In the genomic region with DNA sequence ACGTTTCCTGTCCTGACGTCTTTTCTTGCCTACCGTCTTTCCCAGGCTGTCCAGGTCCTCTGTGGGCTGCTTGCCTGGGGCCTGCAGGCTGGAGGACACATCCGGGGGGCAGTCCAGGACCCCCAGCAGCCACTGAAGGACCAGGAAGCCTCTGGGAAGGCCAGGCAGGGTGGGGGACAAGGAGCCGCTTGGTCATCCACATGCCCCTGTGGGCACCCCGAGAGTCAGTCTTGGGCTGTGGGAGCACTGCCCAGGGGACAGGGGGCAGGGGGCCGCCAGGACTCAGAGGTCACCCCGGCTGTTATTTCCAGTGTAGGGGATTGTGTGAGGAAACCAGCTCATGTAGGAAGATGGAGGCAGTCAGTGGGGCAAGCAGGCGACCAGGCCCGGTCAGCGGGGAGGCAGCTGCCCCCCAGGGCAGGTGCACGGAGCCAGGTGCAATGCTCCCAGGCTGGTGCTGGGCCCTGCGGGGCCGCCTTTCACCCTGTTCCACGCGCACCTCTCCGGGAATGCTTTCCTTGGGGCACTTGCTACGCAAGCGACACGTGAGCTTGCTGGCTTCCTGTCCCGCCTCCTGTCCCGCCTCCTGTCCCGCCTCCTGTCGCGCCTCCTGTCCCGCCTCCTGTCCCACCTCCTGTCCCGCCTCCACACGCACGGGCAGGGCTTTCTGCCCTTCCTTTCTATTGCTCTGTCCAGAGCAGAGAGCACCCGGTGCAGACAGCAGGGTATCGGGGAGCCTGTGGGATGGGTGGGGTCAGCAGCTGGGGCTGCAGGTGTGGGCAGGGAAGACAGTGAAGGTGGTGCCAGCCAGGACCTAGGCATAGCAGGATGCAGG, we compare ENCODE assay signal across 8 cellular contexts. TPM values are rescaled to one million over a fixed set of nuclear protein-coding genes. Genes with fewer than 3 reads are reported as not detected.
DNase-seq lines count a peak whose midpoint lies in the region; ATAC-seq and TF ChIP-seq lines count a peak whose summit lies in the region.

No MANE protein-coding gene starts in this region.

- peak overlapping the region; percentile 58; the same call in 1 of the 2 replicates for H2AFZ ChIP-seq in PC-3 (ENCODE audit: low read length)

- H3K9me3 Mint-ChIP-seq in activated T-cell treated with anti-CD3 and anti-CD28 coated beads, Interleukin-2, amount 50 U/mL, for 24 hours = peaks cover 8% of the 10 kb centered on the region

- no peaks in the 10 kb centered on the region for H3K9me2 ChIP-seq in PC-3 (replicated peaks; ENCODE audit: low read length)

- H3K4me1 ChIP-seq in HUES48 (ENCODE audit: control insufficient read depth, insufficient read depth, low read length) (peaks cover 10% of the 10 kb centered on the region), PC-3 (ENCODE audit: insufficient read depth, low read length) (peaks cover 13% of the 10 kb centered on the region), mucosa of rectum (ENCODE audit: control insufficient read depth in 2 of 2, insufficient read depth in 2 of 2, low read length in 2 of 2) (peaks cover 15 to 19% of the 10 kb centered on the region in 2 donors)

- POLR2A ChIA-PET in PC-3 (lab: Charles Lee; ENCODE audit: unreplicated experiment) = interaction anchor here (0.6 to 0.7 kb wide), 2 partner anchors 47 to 218 kb away, joined by 5 read pairs; a partner anchor contains a TSS

- ATAC-seq in GM19372 (IDR thresholded peaks at IDR 0.05; ENCODE audit: low read depth, unreplicated experiment) (peak; percentile 92), PC-3 (peak; percentile 78)

- H3K27me3 ChIP-seq in HUES48 (ENCODE audit: control insufficient read depth, insufficient read depth, low read length) (no peaks in the 10 kb centered on the region), PC-3 (ENCODE audit: low read length) (no peaks in the 10 kb centered on the region), mucosa of rectum (ENCODE audit: control insufficient read depth in 2 of 2, insufficient read depth in 2 of 2, low read length in 2 of 2) (no peaks in the 10 kb centered on the region)

- peaks cover 27% of the 10 kb centered on the region for H3K4me1 Mint-ChIP-seq in activated T-cell treated with anti-CD3 and anti-CD28 coated beads, Interleukin-2, amount 50 U/mL, for 24 hours (ENCODE audit: low read depth)

- no peaks in the 10 kb centered on the region for H3K27me3 Mint-ChIP-seq in activated T-cell treated with anti-CD3 and anti-CD28 coated beads, Interleukin-2, amount 50 U/mL, for 24 hours

- DNase-seq in AG20443 (ENCODE audit: low spot score) = peak; percentile 95
- peak; percentile 83 for DNase-seq in PC-3
- peak; percentile 92 for DNase-seq in activated T-cell treated with anti-CD3 and anti-CD28 coated beads, Interleukin-2, amount 50 U/mL, for 24 hours
- peak; percentile 89 for DNase-seq in erythroblast (lab: John Stamatoyannopoulos, UW)
- DNase-seq in stimulated activated CD8-positive, alpha-beta memory T cell treated with anti-CD3 and anti-CD28 coated beads, Interleukin-4, amount 100 ng/mL, for 1 hour (ENCODE audit: low read depth in 2 of 2, low spot score in 1 of 2) = peak; percentile 70 to 71

- H3K36me3 ChIP-seq in HUES48 (ENCODE audit: control insufficient read depth, insufficient read depth, low read length) (no peaks in the 10 kb centered on the region), PC-3 (ENCODE audit: low read depth, low read length) (no peaks in the 10 kb centered on the region), mucosa of rectum (ENCODE audit: control insufficient read depth in 2 of 2, insufficient read depth in 2 of 2, low read length in 2 of 2) (no peaks in the 10 kb centered on the region)

- H3F3A ChIP-seq in PC-3 (ENCODE audit: low read length, unreplicated experiment) = no peaks in the 10 kb centered on the region

- H4K20me1 ChIP-seq in PC-3 (ENCODE audit: low read length) = no peaks in the 10 kb centered on the region

- no peak overlapping the region; the same call in 1 of the 2 replicates for H3K9ac ChIP-seq in HUES48 (ENCODE audit: low read depth, low read length)
- peak overlapping the region; percentile 75 for H3K9ac ChIP-seq in PC-3 (ENCODE audit: low read length)
- peak overlapping the region; percentile 72 to 88 for H3K9ac ChIP-seq in mucosa of rectum (ENCODE audit: low read depth in 1 of 2, low read length in 2 of 2)

- no peak for TF ChIP-seq CTCF in PC-3 (conservative IDR thresholded peaks at IDR 0.05; ENCODE audit: low read depth, low read length)

- peak overlapping the region; percentile 75 for H3K4me3 Mint-ChIP-seq in activated T-cell treated with anti-CD3 and anti-CD28 coated beads, Interleukin-2, amount 50 U/mL, for 24 hours

- CTCF ChIA-PET in PC-3 (lab: Charles Lee) = no interaction called here

- peak overlapping the region; percentile 82 for H3K4me2 ChIP-seq in PC-3 (ENCODE audit: low read length)

- H3K79me2 ChIP-seq in PC-3 (ENCODE audit: low read length) = no peaks in the 10 kb centered on the region

- peak overlapping the region; percentile 56 for H3K4me3 ChIP-seq in HUES48 (ENCODE audit: low read depth, low read length)
- peak overlapping the region; percentile 58 for H3K4me3 ChIP-seq in PC-3 (ENCODE audit: low read length)
- H3K4me3 ChIP-seq in mucosa of rectum (ENCODE audit: low read length in 2 of 2) = peak overlapping the region; percentile 79 to 81

- H3K27ac Mint-ChIP-seq in activated T-cell treated with anti-CD3 and anti-CD28 coated beads, Interleukin-2, amount 50 U/mL, for 24 hours = peak overlapping the region; percentile 93

- peaks cover 5% of the 10 kb centered on the region for H3K36me3 Mint-ChIP-seq in activated T-cell treated with anti-CD3 and anti-CD28 coated beads, Interleukin-2, amount 50 U/mL, for 24 hours (ENCODE audit: low read depth)

- intact Hi-C loops in PC-3 (cut with micrococcal nuclease) = loop anchor here (5.0 kb wide), 2 partner anchors 60 to 125 kb away; a partner anchor contains a TSS

- TSS peak; percentile 94 for BruUV-seq in PC-3 (replicated peaks; lab: Mats Ljungman, UMichigan)

- peak; percentile 62 for TF ChIP-seq POLR2A in erythroblast (IDR thresholded peaks at IDR 0.05; ENCODE audit: low read length)

- H3K9me3 ChIP-seq in HUES48 (ENCODE audit: control insufficient read depth, insufficient read depth, low read length) = no peaks in the 10 kb centered on the region; the same call in 1 of the 2 replicates
- H3K9me3 ChIP-seq in PC-3 (ENCODE audit: low read length) = no peaks in the 10 kb centered on the region
- H3K9me3 ChIP-seq in mucosa of rectum (ENCODE audit: control insufficient read depth in 2 of 2, low read length in 2 of 2) = no peaks in the 10 kb centered on the region

- H3K27ac ChIP-seq in HUES48 (ENCODE audit: low read depth, low read length) = peak overlapping the region; percentile 51
- H3K27ac ChIP-seq in PC-3 (ENCODE audit: low read length) = peak overlapping the region; percentile 44
- H3K27ac ChIP-seq in mucosa of rectum (ENCODE audit: low read depth in 2 of 2, low read length in 2 of 2) = peak overlapping the region; percentile 81 to 84

RNA-seq across cellular contexts. Expression of a gene that starts 39.5 kb away (rescaled TPM):
- total RNA-seq in PC-3 (2014; rRNA removed) = 24.3 and 33.0 TPM in 2 replicates

RNA-seq across cellular contexts. Expression of a gene that starts 47.0 kb away (rescaled TPM):
- total RNA-seq in PC-3 (2014; rRNA removed) = 36.1 and 43.2 TPM in 2 replicates

Comparison
In these comparisons a context has a peak if more than half of its experiments do, and no peak if none do; other contexts are left out.
1. Peak in every context shown above with its lines: DNase-seq, ATAC-seq, H3K4me3 ChIP-seq and H3K27ac ChIP-seq.